ENCODE assay signal across 10 cellular contexts in the genomic region with DNA sequence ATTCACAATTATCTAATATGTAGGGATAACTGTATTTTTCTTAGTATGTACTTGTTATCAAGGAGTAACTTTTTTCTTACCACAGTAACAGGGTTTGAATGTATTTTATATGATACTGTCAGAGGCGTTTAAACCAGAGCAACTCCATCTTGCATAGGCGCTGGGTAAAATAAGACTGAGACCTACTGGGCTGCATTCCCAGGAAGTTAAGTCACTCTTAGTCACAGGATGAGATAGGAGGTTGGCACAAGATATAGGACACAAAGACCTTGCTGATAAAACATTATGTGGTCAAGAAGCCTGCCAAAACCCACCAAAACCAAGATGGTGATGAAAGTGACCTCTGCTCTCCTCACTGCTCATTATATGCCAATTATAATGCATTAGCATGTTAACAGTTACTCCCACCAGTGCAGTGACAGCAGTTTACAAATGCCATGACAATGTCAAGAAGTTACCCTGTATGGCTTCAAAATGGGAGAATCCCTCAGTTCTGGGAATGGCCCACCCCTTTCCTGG.
DNase-seq lines count a peak whose midpoint lies in the region; ATAC-seq and TF ChIP-seq lines count a peak whose summit lies in the region.
"Had no signal": no experiment of that assay in that cellular context is flagged by ENCODE, and none has a peak within 500 bp of the region (broad histone marks: within the 10 kb centered on the region; RNA-seq: fewer than 3 reads in every experiment).

No MANE protein-coding gene starts in this region.

- CTCF ChIA-PET in CD8-positive, alpha-beta memory T cell (lab: Charles Lee), result no interaction called here

- POLR2A ChIA-PET in CD8-positive, alpha-beta memory T cell (lab: Charles Lee), result no interaction called here

- H3K4me3 ChIP-seq in right cardiac atrium (ENCODE audit: low read length), result no peak overlapping the region
- H3K4me3 ChIP-seq in CD8-positive, alpha-beta memory T cell (ENCODE audit: low read length), result no peak overlapping the region
- H3K4me3 ChIP-seq: upper lobe of right lung had no signal

- H3K27ac Mint-ChIP-seq in CD8-positive, alpha-beta memory T cell, result no peak overlapping the region

- no peaks in the 10 kb centered on the region for H3K36me3 Mint-ChIP-seq in CD8-positive, alpha-beta memory T cell

- no peaks in the 10 kb centered on the region for H3K4me1 Mint-ChIP-seq in CD8-positive, alpha-beta memory T cell

- no peak overlapping the region for H3K4me3 Mint-ChIP-seq in CD8-positive, alpha-beta memory T cell

- peak overlapping the region; percentile 39; the same call in 1 of the 2 replicates for H3K27ac ChIP-seq in 22Rv1
- no peak overlapping the region for H3K27ac ChIP-seq in right cardiac atrium (ENCODE audit: low read length)
- H3K27ac ChIP-seq in CD8-positive, alpha-beta memory T cell (ENCODE audit: low read depth, low read length), result no peak overlapping the region
- H3K27ac ChIP-seq: upper lobe of right lung had no signal

- TF ChIP-seq CTCF in 22Rv1 (IDR thresholded peaks at IDR 0.05), result no peak

- ATAC-seq in right cardiac atrium, result peak; percentile 22 to 74
- no peak for ATAC-seq in HG03097 (IDR thresholded peaks at IDR 0.05; ENCODE audit: low FRiP score, unreplicated experiment)
- no peak for ATAC-seq in GM18907 (IDR thresholded peaks at IDR 0.05; ENCODE audit: unreplicated experiment)

- peaks cover 0 to 3% of the 10 kb centered on the region in 2 donors for H3K27me3 Mint-ChIP-seq in CD8-positive, alpha-beta memory T cell

- H3K4me1 ChIP-seq in right cardiac atrium (ENCODE audit: control insufficient read depth, insufficient read depth, low read length), result peaks cover 2% of the 10 kb centered on the region
- H3K4me1 ChIP-seq in CD8-positive, alpha-beta memory T cell (ENCODE audit: insufficient read depth, low read length), result no peaks in the 10 kb centered on the region
- H3K4me1 ChIP-seq: upper lobe of right lung had no signal

- peak; percentile 95 for DNase-seq in HT1080 (ENCODE audit: low read depth)
- DNase-seq in astrocyte of the hippocampus (ENCODE audit: low read depth, low spot score), result peak; percentile 73
- DNase-seq in right cardiac atrium, result no peak
- DNase-seq in stimulated activated CD4-positive, alpha-beta T cell treated with anti-CD3 and anti-CD28 coated beads, Interleukin-4, amount 100 ng/mL, for 24 hours, result no peak
- no peak for DNase-seq in CD8-positive, alpha-beta memory T cell
- DNase-seq: KG1, upper lobe of right lung had no signal

- WGBS in right cardiac atrium, result 63% methylated on average over 2 of the region's 2 CpGs

- H3K9me3 ChIP-seq in right cardiac atrium (ENCODE audit: control insufficient read depth, low read length), result no peaks in the 10 kb centered on the region
- H3K9me3 ChIP-seq in CD8-positive, alpha-beta memory T cell (ENCODE audit: low read length), result no peaks in the 10 kb centered on the region
- H3K9me3 ChIP-seq: upper lobe of right lung had no signal

- no peaks in the 10 kb centered on the region for H3K36me3 ChIP-seq in CD8-positive, alpha-beta memory T cell (ENCODE audit: insufficient read depth, low read length)
- H3K36me3 ChIP-seq: upper lobe of right lung had no signal

- intact Hi-C loops in right cardiac atrium (cut with DNase I), result no loop called here

- H3K27me3 ChIP-seq in right cardiac atrium (ENCODE audit: control insufficient read depth, insufficient read depth), result no peaks in the 10 kb centered on the region
- H3K27me3 ChIP-seq in CD8-positive, alpha-beta memory T cell (ENCODE audit: insufficient read depth, low read length, poor library complexity, severe bottlenecking), result no peaks in the 10 kb centered on the region
- H3K27me3 ChIP-seq: upper lobe of right lung had no signal

- peaks cover 0 to 3% (median 2%) of the 10 kb centered on the region in 5 donors for H3K9me3 Mint-ChIP-seq in CD8-positive, alpha-beta memory T cell

Comparison
In these comparisons a context has a peak if more than half of its experiments do, and no peak if none do; other contexts are left out.
1. DNase-seq: peak in HT1080 (single experiment) and astrocyte of the hippocampus (single experiment); none in right cardiac atrium (0 of 3), stimulated activated CD4-positive, alpha-beta T cell treated with anti-CD3 and anti-CD28 coated beads, Interleukin-4, amount 100 ng/mL, for 24 hours (single experiment) and CD8-positive, alpha-beta memory T cell (0 of 5).
2. ATAC-seq: peak in right cardiac atrium (2 of 2); none in HG03097 (single experiment) and GM18907 (single experiment).